In the genomic region with DNA sequence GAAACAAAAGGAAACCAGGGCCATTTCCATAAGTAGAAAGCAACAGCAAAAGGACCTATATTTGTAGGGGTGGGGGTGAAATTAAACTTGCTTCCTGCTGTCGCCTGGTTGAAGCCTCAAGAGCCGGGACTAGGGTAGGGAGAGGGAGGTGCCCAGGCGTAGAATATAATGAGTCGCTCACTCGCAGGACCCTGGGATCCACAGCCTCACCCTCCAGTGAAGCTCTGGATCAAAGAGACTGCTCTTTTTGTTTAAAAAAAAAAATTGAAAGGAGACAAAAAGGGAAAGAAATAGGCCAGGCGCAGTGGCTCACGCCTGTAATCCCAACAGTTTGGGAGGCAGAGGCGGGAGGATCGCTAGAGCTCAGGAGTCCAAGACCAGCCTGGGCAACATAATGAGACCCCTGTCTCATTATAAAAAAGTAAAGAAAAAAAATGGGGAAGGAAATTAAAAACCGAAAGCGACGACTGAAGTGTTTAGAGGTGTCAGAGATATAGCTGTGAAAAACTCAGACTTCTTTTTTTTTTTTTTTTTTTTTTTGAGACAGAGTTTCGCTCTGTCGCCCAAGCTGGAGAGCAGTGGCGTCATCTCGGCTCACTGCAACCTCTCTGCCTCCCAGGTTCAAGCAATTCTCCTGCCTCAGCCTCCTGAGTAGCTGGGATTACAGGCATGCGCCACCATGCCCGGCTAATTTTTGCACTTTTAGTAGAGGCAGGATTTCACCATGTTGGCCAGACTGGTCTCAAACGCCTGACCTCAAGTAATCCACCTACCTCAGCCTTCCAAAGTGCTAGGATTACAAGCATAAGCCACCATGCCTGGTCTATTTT, we compare ENCODE assay signal across 10 cellular contexts. TPM values are rescaled to one million over a fixed set of nuclear protein-coding genes. Genes with fewer than 3 reads are reported as not detected.
DNase-seq lines count a peak whose midpoint lies in the region; ATAC-seq and TF ChIP-seq lines count a peak whose summit lies in the region.
"Had no signal": no experiment of that assay in that cellular context is flagged by ENCODE, and none has a peak within 500 bp of the region (broad histone marks: within the 10 kb centered on the region; RNA-seq: fewer than 3 reads in every experiment).

No MANE protein-coding gene starts in this region.

- TF ChIP-seq CTCF in HL-60 (IDR thresholded peaks at IDR 0.05; ENCODE audit: insufficient read depth, low read length) (no peak), activated B cell treated with CpG ODN at 0.5 μM for 24 hours (IDR thresholded peaks at IDR 0.05) (no peak), gastroesophageal sphincter (IDR thresholded peaks at IDR 0.05) (no peak), PC-3 (conservative IDR thresholded peaks at IDR 0.05; ENCODE audit: low read depth, low read length) (no peak)

- intact Hi-C loops in activated B cell treated with CpG ODN at 0.5 μM for 24 hours (cut with micrococcal nuclease) (loop anchor here (1.0 kb wide), 1 partner anchor 14 kb away; no protein-coding TSS in a partner anchor), PC-3 (cut with micrococcal nuclease) (no loop called here)

- no peaks in the 10 kb centered on the region for H3K27me3 ChIP-seq in HL-60 (ENCODE audit: insufficient read depth, poor library complexity, severe bottlenecking)
- H3K27me3 ChIP-seq in gastroesophageal sphincter: no peaks in the 10 kb centered on the region
- no peaks in the 10 kb centered on the region for H3K27me3 ChIP-seq in PC-3 (ENCODE audit: low read length)

- H3K9me3 Mint-ChIP-seq in activated B cell treated with CpG ODN at 0.5 μM for 24 hours: no peaks in the 10 kb centered on the region

- H3K4me3 ChIP-seq in HL-60 (replicated peaks; ENCODE audit: insufficient read depth, low read length): no peak overlapping the region
- peak overlapping the region in 1 of 2 donors; percentile 10 for H3K4me3 ChIP-seq in gastroesophageal sphincter
- H3K4me3 ChIP-seq in PC-3 (ENCODE audit: low read length): no peak overlapping the region

- peaks cover 0 to 49% (median 7%) of the 10 kb centered on the region in 3 donors for H3K4me1 ChIP-seq in gastroesophageal sphincter
- H3K4me1 ChIP-seq in PC-3 (ENCODE audit: insufficient read depth, low read length): peaks cover 3% of the 10 kb centered on the region

- H3F3A ChIP-seq in PC-3 (ENCODE audit: low read length, unreplicated experiment): no peaks in the 10 kb centered on the region

- ATAC-seq in activated B cell treated with CpG ODN at 0.5 μM for 24 hours (ENCODE audit: low read depth): peak; percentile 51
- ATAC-seq in gastroesophageal sphincter: no peak
- no peak for ATAC-seq in HG03045 (IDR thresholded peaks at IDR 0.05; ENCODE audit: unreplicated experiment)
- no peak for ATAC-seq in PC-3

- 48 to 56% methylated on average over 13 to 19 of the region's 19 CpGs for WGBS in gastroesophageal sphincter (ENCODE audit: low coverage in 1 of 2), 2 donors

- H2AFZ ChIP-seq in PC-3 (ENCODE audit: low read length): no peak overlapping the region

- H3K9me2 ChIP-seq in PC-3 (replicated peaks; ENCODE audit: low read length): no peaks in the 10 kb centered on the region

- H3K36me3 Mint-ChIP-seq in activated B cell treated with CpG ODN at 0.5 μM for 24 hours (ENCODE audit: low read depth): no peaks in the 10 kb centered on the region

- DNase-seq in HL-60 (ENCODE audit: low read depth in 1 of 2, low spot score in 1 of 2): no peak
- peak; percentile 42 for DNase-seq in activated B cell treated with CpG ODN at 0.5 μM for 24 hours
- peak; percentile 55 for DNase-seq in stimulated activated naive CD4-positive, alpha-beta T cell treated with Interleukin-2 at 50 U/mL for 16 hours (lab: John Stamatoyannopoulos, UW)
- DNase-seq in PC-3: no peak
- no peak for DNase-seq in superior temporal gyrus (ENCODE audit: extremely low spot score)
- DNase-seq in AG08396 (ENCODE audit: low spot score): no peak
- DNase-seq: amniotic stem cell, NCI-H2081 had no signal

- no peaks in the 10 kb centered on the region for H3K36me3 ChIP-seq in gastroesophageal sphincter
- no peaks in the 10 kb centered on the region for H3K36me3 ChIP-seq in PC-3 (ENCODE audit: low read depth, low read length)

- TF ChIP-seq POLR2A in gastroesophageal sphincter (IDR thresholded peaks at IDR 0.05): no peak

- POLR2A ChIA-PET in activated B cell treated with CpG ODN at 0.5 μM for 24 hours (lab: Charles Lee) (interaction anchor here (0.5 to 19.6 kb wide), 16 partner anchors 12 to 1757 kb away, joined by 3 to 342 read pairs (median 4); a partner anchor contains a TSS), PC-3 (lab: Charles Lee; ENCODE audit: unreplicated experiment) (no interaction called here)

- H3K9me3 ChIP-seq in gastroesophageal sphincter (no peaks in the 10 kb centered on the region), PC-3 (ENCODE audit: low read length) (no peaks in the 10 kb centered on the region)

- H3K4me1 Mint-ChIP-seq in activated B cell treated with CpG ODN at 0.5 μM for 24 hours: peaks cover 82% of the 10 kb centered on the region

- H3K9ac ChIP-seq in PC-3 (ENCODE audit: low read length): no peak overlapping the region

- H4K20me1 ChIP-seq in PC-3 (ENCODE audit: low read length): no peaks in the 10 kb centered on the region

- H3K27ac Mint-ChIP-seq in activated B cell treated with CpG ODN at 0.5 μM for 24 hours: peak overlapping the region; percentile 99

- no TSS peak for BruUV-seq in PC-3 (replicated peaks; lab: Mats Ljungman, UMichigan)

- CTCF ChIA-PET in activated B cell treated with CpG ODN at 0.5 μM for 24 hours (lab: Charles Lee): interaction anchor here (1.1 to 3.2 kb wide), 4 partner anchors 9 to 36 kb away, joined by 3 to 11 read pairs (median 4); a partner anchor contains a TSS
- CTCF ChIA-PET in PC-3 (lab: Charles Lee): no interaction called here

- peak overlapping the region; percentile 84 for H3K4me3 Mint-ChIP-seq in activated B cell treated with CpG ODN at 0.5 μM for 24 hours

- H3K79me2 ChIP-seq in PC-3 (ENCODE audit: low read length): no peaks in the 10 kb centered on the region

- TF ChIP-seq EP300 in gastroesophageal sphincter (IDR thresholded peaks at IDR 0.05): no peak

- no peak overlapping the region for H3K4me2 ChIP-seq in PC-3 (ENCODE audit: low read length)

- peak overlapping the region; percentile 61 for H3K27ac ChIP-seq in HL-60 (replicated peaks)
- H3K27ac ChIP-seq in gastroesophageal sphincter: peak overlapping the region; percentile 46 to 81 (median 71)
- H3K27ac ChIP-seq in PC-3 (ENCODE audit: low read length): no peak overlapping the region

- no peaks in the 10 kb centered on the region for H3K27me3 Mint-ChIP-seq in activated B cell treated with CpG ODN at 0.5 μM for 24 hours

RNA-seq across cellular contexts. Expression of a gene that starts 10.9 kb away (rescaled TPM):
- total RNA-seq in activated B cell treated with CpG ODN at 0.5 μM for 24 hours: 129 and 135 TPM in 2 replicates
- total RNA-seq in gastroesophageal sphincter: 10 to 100 TPM; 47.7 to 86.7 (median 66.1) TPM
- total RNA-seq in PC-3 (2014; rRNA removed): 105 and 120 TPM in 2 replicates

RNA-seq across cellular contexts. Expression of a gene that starts 48.8 kb away (rescaled TPM):
- 210 and 211 TPM in 2 replicates for total RNA-seq in activated B cell treated with CpG ODN at 0.5 μM for 24 hours
- total RNA-seq in gastroesophageal sphincter: 10 to 100 TPM; 31.4 to 55.5 (median 43.4) TPM
- total RNA-seq in PC-3 (2014; rRNA removed): 308 and 311 TPM in 2 replicates

Comparison
In these comparisons a context has a peak if more than half of its experiments do, and no peak if none do; other contexts are left out.
1. DNase-seq: peak in activated B cell treated with CpG ODN at 0.5 μM for 24 hours (single experiment) and stimulated activated naive CD4-positive, alpha-beta T cell treated with Interleukin-2 at 50 U/mL for 16 hours (single experiment); none in HL-60 (0 of 2), PC-3 (single experiment), superior temporal gyrus (single experiment) and AG08396 (single experiment).